In the genomic region with DNA sequence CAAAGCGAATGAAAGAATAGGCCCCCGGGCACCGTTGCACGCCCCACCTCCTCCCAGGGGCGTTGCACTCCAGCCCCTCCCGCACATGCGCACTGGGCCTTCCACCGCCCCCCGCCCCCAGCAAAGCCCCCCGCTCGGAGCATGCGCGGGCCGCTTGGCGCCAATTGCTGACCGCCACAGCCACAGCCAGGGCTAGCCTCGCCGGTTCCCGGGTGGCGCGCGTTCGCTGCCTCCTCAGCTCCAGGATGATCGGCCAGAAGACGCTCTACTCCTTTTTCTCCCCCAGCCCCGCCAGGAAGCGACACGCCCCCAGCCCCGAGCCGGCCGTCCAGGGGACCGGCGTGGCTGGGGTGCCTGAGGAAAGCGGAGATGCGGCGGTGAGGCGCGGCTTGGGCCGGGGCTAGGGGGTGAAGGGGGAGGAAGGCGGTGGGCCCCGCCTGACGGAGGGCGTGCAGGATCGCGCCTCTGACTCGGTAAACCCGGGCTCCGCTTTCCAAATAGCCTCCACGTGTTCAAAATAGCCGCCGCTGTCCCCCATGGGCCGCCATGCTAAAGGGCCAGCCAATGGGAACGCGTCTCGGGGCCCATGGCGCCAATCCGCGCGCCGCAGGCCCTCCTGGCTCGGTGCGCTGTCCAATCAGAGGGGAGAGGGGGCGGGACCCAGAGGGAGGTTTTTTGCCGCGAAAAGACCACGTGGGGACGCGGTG, we compare ENCODE assay signal across 8 cellular contexts. TPM values are rescaled to one million over a fixed set of nuclear protein-coding genes. Genes with fewer than 3 reads are reported as not detected.
A peak's percentile ranks its signal among the peaks of the same experiment; 100 is the strongest.
DNase-seq lines count a peak whose midpoint lies in the region; ATAC-seq, FAIRE-seq and TF ChIP-seq lines count a peak whose summit lies in the region.

UNG (plus strand) TSS at position 163 of the 707 bp plus-strand sequence; CDS start at position 246, 83 bp downstream.

- WGBS in mammary epithelial cell (ENCODE audit: low coverage, missing lambda C conversion rate): 0% methylated on average over 5 of the region's 68 CpGs
- WGBS in small intestine, 3 donors: 1 to 2% (median 1%) methylated on average over 57 to 68 of the region's 68 CpGs

- POLR2A ChIA-PET in AG04450 (lab: Yijun Ruan, JAX): interaction anchor here (0.7 to 1.0 kb wide), 2 partner anchors 292 to 535 kb away, joined by 3 read pairs; partner anchors contain the start of gene ISCU

- peaks cover 19% of the 10 kb centered on the region for H3K4me1 ChIP-seq in mammary epithelial cell (ENCODE audit: insufficient read depth, low read length)
- H3K4me1 ChIP-seq in small intestine (ENCODE audit: control insufficient read depth in 2 of 2, insufficient read depth in 1 of 2, low read depth in 1 of 2, low read length in 1 of 2): peaks cover 5 to 6% of the 10 kb centered on the region in 2 donors

- CTCF ChIA-PET in AG04450 (lab: Charles Lee) (interaction anchor here (0.5 to 3.9 kb wide), 7 partner anchors 15 to 945 kb away, joined by 3 to 57 read pairs (median 5); no protein-coding TSS in a partner anchor), mammary epithelial cell (lab: Charles Lee; ENCODE audit: low non-redundant PET) (no interaction called here)

- no peak for FAIRE-seq in small intestine (lab: Jason Lieb, UNC)

- peak; percentile 56 for TF ChIP-seq POLR2A in GM18951 (IDR thresholded peaks at IDR 0.05; ENCODE audit: extremely low read depth, insufficient read depth, insufficient read length)

- BruUV-seq in mammary epithelial cell (replicated peaks; lab: Mats Ljungman, UMichigan): no TSS peak

- intact Hi-C loops in mammary epithelial cell (cut with micrococcal nuclease): loop anchor here (5.0 to 10.0 kb wide), 3 partner anchors 243 to 365 kb away; partner anchors contain the start of genes CORO1C and SSH1

- peak; percentile 94 for ATAC-seq in HG03175 (IDR thresholded peaks at IDR 0.05; ENCODE audit: unreplicated experiment)

- in situ Hi-C loops in GM18951 (cut with MboI; ENCODE audit: low sequenced_read_pairs, unreplicated experiment): loop anchor here (25.0 kb wide), 1 partner anchor 560 kb away; no protein-coding TSS in a partner anchor
- in situ Hi-C loops in mammary epithelial cell (cut with MboI; ENCODE audit: low sequenced_read_pairs in 2 of 2): loop anchor here in 1 of 2 donors (25.0 kb wide), 2 partner anchors 460 to 535 kb away; partner anchors contain the start of genes ISCU, SART3 and SELPLG

- dilution Hi-C loops in mammary epithelial cell (cut with HindIII; ENCODE audit: low sequenced_read_pairs): loop anchor here (5.0 to 10.0 kb wide), 5 partner anchors 70 to 533 kb away; partner anchors contain the start of genes ISCU and SART3

- H3K4me3 ChIP-seq in AG04450 (ENCODE audit: low read depth, low read length): peak within 1 kb of the TSS; percentile 78
- peak within 1 kb of the TSS; percentile 63 for H3K4me3 ChIP-seq in WI38 (ENCODE audit: low read depth, low read length)
- H3K4me3 ChIP-seq in mammary epithelial cell (replicated peaks in 1 of 3; ENCODE audit: insufficient read depth in 1 of 3, low read depth in 2 of 3, low read length in 3 of 3): peak within 1 kb of the TSS; percentile 67 to 90 (median 78)
- H3K4me3 ChIP-seq in small intestine (ENCODE audit: low read depth in 1 of 2, low read length in 2 of 2): peak within 1 kb of the TSS; percentile 77 to 78

- H3K79me2 ChIP-seq in mammary epithelial cell (ENCODE audit: insufficient read depth, low read length): peaks cover 20% of the 10 kb centered on the region

- H3K9me3 ChIP-seq in AG04450 (ENCODE audit: control insufficient read depth, insufficient read depth, low read length): no peaks in the 10 kb centered on the region
- H3K9me3 ChIP-seq in mammary epithelial cell (replicated peaks; ENCODE audit: insufficient read depth, low read length): no peaks in the 10 kb centered on the region
- H3K9me3 ChIP-seq in small intestine (ENCODE audit: control insufficient read depth, low read depth): no peaks in the 10 kb centered on the region

- no peak for TF ChIP-seq CTCF in AG04450 (IDR thresholded peaks at IDR 0.05; ENCODE audit: low read depth, low read length)
- no peak for TF ChIP-seq CTCF in WI38 (IDR thresholded peaks at IDR 0.05; ENCODE audit: low read depth, low read length)
- TF ChIP-seq CTCF in mammary epithelial cell (conservative IDR thresholded peaks at IDR 0.05 in 1 of 2, IDR thresholded peaks at IDR 0.05 in 1 of 2; ENCODE audit: extremely low read depth in 1 of 2, insufficient read depth in 1 of 2, low read depth in 1 of 2, low read length in 2 of 2): no peak

- H3K27ac ChIP-seq in AG04450 (ENCODE audit: low read depth, low read length) (peak within 1 kb of the TSS; percentile 68), mammary epithelial cell (ENCODE audit: insufficient read depth, low read depth, low read length) (peak within 1 kb of the TSS; percentile 44), small intestine (ENCODE audit: low read depth in 1 of 2, low read length in 1 of 2) (peak within 1 kb of the TSS; percentile 83 to 90)

- DNase-seq in AG04450 (ENCODE audit: low read depth, low spot score) (peak; percentile 84), NCI-H226 (peak; percentile 93), mammary epithelial cell (peak; percentile 94), iPS-NIHi7 (ENCODE audit: extremely low spot score) (peak; percentile 98), small intestine (peak; percentile 98)

- no peaks in the 10 kb centered on the region for H3K27me3 ChIP-seq in AG04450 (ENCODE audit: control insufficient read depth, insufficient read depth, low read length)
- H3K27me3 ChIP-seq in mammary epithelial cell (ENCODE audit: insufficient read depth, low read length): no peaks in the 10 kb centered on the region
- no peaks in the 10 kb centered on the region for H3K27me3 ChIP-seq in small intestine (ENCODE audit: control insufficient read depth in 2 of 2, insufficient read depth in 2 of 2, low read length in 2 of 2)

- peak within 1 kb of the TSS; percentile 74 for H3K9ac ChIP-seq in mammary epithelial cell (ENCODE audit: insufficient read depth, low read length)

- no peaks in the 10 kb centered on the region for H4K20me1 ChIP-seq in mammary epithelial cell (ENCODE audit: insufficient read depth, low read length)

- H3K4me2 ChIP-seq in mammary epithelial cell (ENCODE audit: insufficient read depth, low read depth, low read length): peak within 1 kb of the TSS; percentile 93

- H3K36me3 ChIP-seq in mammary epithelial cell (ENCODE audit: insufficient read depth, low read length) (peaks cover 3% of the 10 kb centered on the region), small intestine (ENCODE audit: control insufficient read depth in 2 of 2, insufficient read depth in 2 of 2, low read length in 2 of 2) (no peaks in the 10 kb centered on the region)

- peak within 1 kb of the TSS; percentile 94 for H2AFZ ChIP-seq in mammary epithelial cell (ENCODE audit: low read depth, low read length)

RNA-seq across cellular contexts. Expression of gene UNG, which starts in this region (rescaled TPM):
- polyA plus RNA-seq in AG04450 (2011; rRNA removed): 13.4 and 14.7 TPM in 2 replicates
- polyA minus RNA-seq in AG04450 (2011; rRNA and poly(A)+ RNA removed): 4.0 and 5.3 TPM in 2 replicates
- 10 to 100 TPM; 34.2 to 37.7 TPM for total RNA-seq in mammary epithelial cell
- 38.6 TPM for polyA plus RNA-seq in mammary epithelial cell
- 32.7 TPM for polyA minus RNA-seq in mammary epithelial cell
- 10 to 100 TPM; 11.9 to 38.7 (median 14.8) TPM for polyA plus RNA-seq in small intestine

Comparison
In these comparisons a context has a peak if more than half of its experiments do, and no peak if none do; other contexts are left out.
1. Peak in every context shown above with its lines: DNase-seq, ATAC-seq, H3K4me3 ChIP-seq and H3K27ac ChIP-seq.